ENCODE assay signal across 1 cellular context in genomic region chr14:104826197-104826857, GRCh38.
TF ChIP-seq lines count a peak whose summit lies in the region.

No MANE protein-coding gene starts in this region.

TF ChIP-seq in HEK293, 187 proteins besides CTCF, POLR2A, EP300 and RAD21 (continued from another document and continues in another):
- TF ChIP-seq ZNF391 (tag by site-specific recombination; IDR thresholded peaks at IDR 0.05; ENCODE audit: borderline replicate concordance, low read depth) (no peak), ZNF529 (tag by site-specific recombination; IDR thresholded peaks at IDR 0.05; ENCODE audit: insufficient replicate concordance) (no peak), ZNF561 (tag by site-specific recombination; IDR thresholded peaks at IDR 0.05; ENCODE audit: borderline replicate concordance) (peak; percentile 72; the same call in 1 of the 2 replicates), ZNF707 (tag by site-specific recombination; IDR thresholded peaks at IDR 0.05) (no peak), KLF10 (tag by site-specific recombination; IDR thresholded peaks at IDR 0.05) (peak; percentile 76), PRDM2 (tag by site-specific recombination; IDR thresholded peaks at IDR 0.05; ENCODE audit: borderline replicate concordance) (no peak), ZNF23 (tag by site-specific recombination; IDR thresholded peaks at IDR 0.05; ENCODE audit: borderline replicate concordance) (no peak), ZBTB49 (tag by site-specific recombination; IDR thresholded peaks at IDR 0.05; ENCODE audit: low read depth) (no peak), ZNF449 (tag by site-specific recombination; IDR thresholded peaks at IDR 0.05) (no peak), ZNF629 (tag by site-specific recombination; IDR thresholded peaks at IDR 0.05) (peak; percentile 27; the same call in 1 of the 2 replicates), TCF7L2 (IDR thresholded peaks at IDR 0.05; ENCODE audit: borderline replicate concordance, low read depth, low read length) (no peak), ZNF747 (tag by site-specific recombination; IDR thresholded peaks at IDR 0.05) (no peak), SP2 (tag by site-specific recombination; IDR thresholded peaks at IDR 0.05) (peak; percentile 43), ZNF24 (tag by site-specific recombination; IDR thresholded peaks at IDR 0.05) (0 out of 2 replicates have a peak, but pooled peaks have one; percentile 23), ZNF239 (tag by site-specific recombination; IDR thresholded peaks at IDR 0.05) (no peak), ZNF335 (tag by site-specific recombination; conservative IDR thresholded peaks at IDR 0.05) (peak; percentile 71), ZNF354C (tag by site-specific recombination; IDR thresholded peaks at IDR 0.05; ENCODE audit: borderline replicate concordance, low read depth) (no peak), IKZF3 (tag by site-specific recombination; IDR thresholded peaks at IDR 0.05) (peak; percentile 91), ZBTB21 (tag by site-specific recombination; IDR thresholded peaks at IDR 0.05) (no peak), ZNF292 (tag by site-specific recombination; IDR thresholded peaks at IDR 0.05; ENCODE audit: borderline replicate concordance, low read depth) (no peak), ZNF26 (tag by site-specific recombination; IDR thresholded peaks at IDR 0.05) (no peak), ZNF664 (tag by site-specific recombination; IDR thresholded peaks at IDR 0.05) (no peak), ZNF571 (tag by site-specific recombination; IDR thresholded peaks at IDR 0.05) (no peak), BCL11A (tag by site-specific recombination; IDR thresholded peaks at IDR 0.05; ENCODE audit: low read depth) (no peak), SP7 (tag by site-specific recombination; IDR thresholded peaks at IDR 0.05) (peak; percentile 87), ZSCAN5A (tag by site-specific recombination; IDR thresholded peaks at IDR 0.05) (peak; percentile 72; the same call in 1 of the 2 replicates), ZXDB (tag by site-specific recombination; IDR thresholded peaks at IDR 0.05) (peak; percentile 35; the same call in 1 of the 2 replicates), ZNF221 (tag by site-specific recombination; IDR thresholded peaks at IDR 0.05; ENCODE audit: borderline replicate concordance) (no peak), OVOL3 (tag by site-specific recombination; IDR thresholded peaks at IDR 0.05) (no peak), KLF17 (tag by site-specific recombination; IDR thresholded peaks at IDR 0.05) (peak; percentile 69), ZNF792 (tag by site-specific recombination; IDR thresholded peaks at IDR 0.05) (no peak), ZNF791 (tag by site-specific recombination; IDR thresholded peaks at IDR 0.05) (no peak), HOXA7 (CRISPR knock-in tag; IDR thresholded peaks at IDR 0.05; ENCODE audit: borderline replicate concordance) (no peak), ZNF654 (tag by site-specific recombination; IDR thresholded peaks at IDR 0.05; ENCODE audit: low read depth) (no peak), ZNF785 (tag by site-specific recombination; IDR thresholded peaks at IDR 0.05) (no peak), ZNF248 (tag by site-specific recombination; IDR thresholded peaks at IDR 0.05) (no peak), ZNF112 (tag by site-specific recombination; IDR thresholded peaks at IDR 0.05) (no peak), OSR2 (tag by site-specific recombination; IDR thresholded peaks at IDR 0.05) (no peak; the same call in 1 of the 2 replicates), SALL2 (tag by site-specific recombination; IDR thresholded peaks at IDR 0.05; ENCODE audit: borderline replicate concordance) (no peak), ZNF324 (tag by site-specific recombination; IDR thresholded peaks at IDR 0.05) (no peak), ZBTB44 (tag by site-specific recombination; IDR thresholded peaks at IDR 0.05) (no peak), ZNF341 (tag by site-specific recombination; IDR thresholded peaks at IDR 0.05; ENCODE audit: low read depth) (peak; percentile 23; the same call in 1 of the 2 replicates), ZSCAN30 (tag by site-specific recombination; IDR thresholded peaks at IDR 0.05) (0 out of 2 replicates have a peak, but pooled peaks have one; percentile 72), PRDM4 (tag by site-specific recombination; IDR thresholded peaks at IDR 0.05) (no peak)
